Comparison of ENCODE assay signal across 1 cellular context in the genomic region with DNA sequence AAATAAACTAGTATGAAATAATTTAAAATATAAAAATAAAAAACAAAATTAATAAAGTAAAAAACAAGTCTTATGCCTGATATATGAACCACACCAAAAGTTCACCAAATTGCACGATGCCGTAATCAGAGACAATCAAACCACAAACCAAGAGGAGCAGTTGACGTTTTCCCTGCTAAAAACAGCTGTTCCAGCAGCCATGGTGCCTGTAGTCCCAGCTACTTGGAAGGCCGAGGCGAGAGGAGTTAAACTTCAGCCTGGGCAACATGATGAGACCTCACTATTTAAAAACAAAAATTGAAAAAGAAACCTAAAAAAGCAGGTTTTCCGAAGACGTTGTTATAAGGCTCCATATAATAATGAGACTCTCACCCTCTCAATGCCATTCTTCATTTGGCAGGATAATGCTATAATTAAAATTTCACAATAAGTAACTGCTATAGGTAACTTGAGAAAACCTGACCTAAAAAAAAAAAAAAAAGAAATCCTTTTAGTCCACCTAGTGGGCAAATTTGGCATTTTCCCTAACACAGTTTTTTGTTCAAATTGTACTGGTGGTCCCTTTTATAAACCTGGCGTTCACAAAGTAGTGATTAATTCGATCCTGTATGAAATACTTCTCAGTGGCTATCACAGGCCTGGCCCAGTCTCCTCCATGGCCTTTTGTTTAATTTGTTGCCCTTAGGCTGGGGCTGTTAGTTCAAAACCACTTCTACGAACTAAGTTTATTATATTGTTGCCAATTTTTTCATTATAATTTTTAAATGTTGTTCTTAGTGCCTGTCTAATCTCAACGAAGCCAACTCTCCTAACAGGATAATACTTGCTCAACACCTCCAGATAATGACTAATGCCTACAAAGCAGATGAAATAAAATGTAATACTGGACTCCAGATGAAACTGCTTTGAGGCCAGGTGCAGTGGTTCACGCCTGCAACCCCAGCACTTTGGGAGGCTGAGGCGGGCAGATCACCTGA.
TF ChIP-seq lines count a peak whose summit lies in the region.

No MANE protein-coding gene starts in this region.

TF ChIP-seq in H1, 55 proteins besides CTCF, POLR2A, EP300 and RAD21 (continued from another document):
- TF ChIP-seq, protein P1, sequence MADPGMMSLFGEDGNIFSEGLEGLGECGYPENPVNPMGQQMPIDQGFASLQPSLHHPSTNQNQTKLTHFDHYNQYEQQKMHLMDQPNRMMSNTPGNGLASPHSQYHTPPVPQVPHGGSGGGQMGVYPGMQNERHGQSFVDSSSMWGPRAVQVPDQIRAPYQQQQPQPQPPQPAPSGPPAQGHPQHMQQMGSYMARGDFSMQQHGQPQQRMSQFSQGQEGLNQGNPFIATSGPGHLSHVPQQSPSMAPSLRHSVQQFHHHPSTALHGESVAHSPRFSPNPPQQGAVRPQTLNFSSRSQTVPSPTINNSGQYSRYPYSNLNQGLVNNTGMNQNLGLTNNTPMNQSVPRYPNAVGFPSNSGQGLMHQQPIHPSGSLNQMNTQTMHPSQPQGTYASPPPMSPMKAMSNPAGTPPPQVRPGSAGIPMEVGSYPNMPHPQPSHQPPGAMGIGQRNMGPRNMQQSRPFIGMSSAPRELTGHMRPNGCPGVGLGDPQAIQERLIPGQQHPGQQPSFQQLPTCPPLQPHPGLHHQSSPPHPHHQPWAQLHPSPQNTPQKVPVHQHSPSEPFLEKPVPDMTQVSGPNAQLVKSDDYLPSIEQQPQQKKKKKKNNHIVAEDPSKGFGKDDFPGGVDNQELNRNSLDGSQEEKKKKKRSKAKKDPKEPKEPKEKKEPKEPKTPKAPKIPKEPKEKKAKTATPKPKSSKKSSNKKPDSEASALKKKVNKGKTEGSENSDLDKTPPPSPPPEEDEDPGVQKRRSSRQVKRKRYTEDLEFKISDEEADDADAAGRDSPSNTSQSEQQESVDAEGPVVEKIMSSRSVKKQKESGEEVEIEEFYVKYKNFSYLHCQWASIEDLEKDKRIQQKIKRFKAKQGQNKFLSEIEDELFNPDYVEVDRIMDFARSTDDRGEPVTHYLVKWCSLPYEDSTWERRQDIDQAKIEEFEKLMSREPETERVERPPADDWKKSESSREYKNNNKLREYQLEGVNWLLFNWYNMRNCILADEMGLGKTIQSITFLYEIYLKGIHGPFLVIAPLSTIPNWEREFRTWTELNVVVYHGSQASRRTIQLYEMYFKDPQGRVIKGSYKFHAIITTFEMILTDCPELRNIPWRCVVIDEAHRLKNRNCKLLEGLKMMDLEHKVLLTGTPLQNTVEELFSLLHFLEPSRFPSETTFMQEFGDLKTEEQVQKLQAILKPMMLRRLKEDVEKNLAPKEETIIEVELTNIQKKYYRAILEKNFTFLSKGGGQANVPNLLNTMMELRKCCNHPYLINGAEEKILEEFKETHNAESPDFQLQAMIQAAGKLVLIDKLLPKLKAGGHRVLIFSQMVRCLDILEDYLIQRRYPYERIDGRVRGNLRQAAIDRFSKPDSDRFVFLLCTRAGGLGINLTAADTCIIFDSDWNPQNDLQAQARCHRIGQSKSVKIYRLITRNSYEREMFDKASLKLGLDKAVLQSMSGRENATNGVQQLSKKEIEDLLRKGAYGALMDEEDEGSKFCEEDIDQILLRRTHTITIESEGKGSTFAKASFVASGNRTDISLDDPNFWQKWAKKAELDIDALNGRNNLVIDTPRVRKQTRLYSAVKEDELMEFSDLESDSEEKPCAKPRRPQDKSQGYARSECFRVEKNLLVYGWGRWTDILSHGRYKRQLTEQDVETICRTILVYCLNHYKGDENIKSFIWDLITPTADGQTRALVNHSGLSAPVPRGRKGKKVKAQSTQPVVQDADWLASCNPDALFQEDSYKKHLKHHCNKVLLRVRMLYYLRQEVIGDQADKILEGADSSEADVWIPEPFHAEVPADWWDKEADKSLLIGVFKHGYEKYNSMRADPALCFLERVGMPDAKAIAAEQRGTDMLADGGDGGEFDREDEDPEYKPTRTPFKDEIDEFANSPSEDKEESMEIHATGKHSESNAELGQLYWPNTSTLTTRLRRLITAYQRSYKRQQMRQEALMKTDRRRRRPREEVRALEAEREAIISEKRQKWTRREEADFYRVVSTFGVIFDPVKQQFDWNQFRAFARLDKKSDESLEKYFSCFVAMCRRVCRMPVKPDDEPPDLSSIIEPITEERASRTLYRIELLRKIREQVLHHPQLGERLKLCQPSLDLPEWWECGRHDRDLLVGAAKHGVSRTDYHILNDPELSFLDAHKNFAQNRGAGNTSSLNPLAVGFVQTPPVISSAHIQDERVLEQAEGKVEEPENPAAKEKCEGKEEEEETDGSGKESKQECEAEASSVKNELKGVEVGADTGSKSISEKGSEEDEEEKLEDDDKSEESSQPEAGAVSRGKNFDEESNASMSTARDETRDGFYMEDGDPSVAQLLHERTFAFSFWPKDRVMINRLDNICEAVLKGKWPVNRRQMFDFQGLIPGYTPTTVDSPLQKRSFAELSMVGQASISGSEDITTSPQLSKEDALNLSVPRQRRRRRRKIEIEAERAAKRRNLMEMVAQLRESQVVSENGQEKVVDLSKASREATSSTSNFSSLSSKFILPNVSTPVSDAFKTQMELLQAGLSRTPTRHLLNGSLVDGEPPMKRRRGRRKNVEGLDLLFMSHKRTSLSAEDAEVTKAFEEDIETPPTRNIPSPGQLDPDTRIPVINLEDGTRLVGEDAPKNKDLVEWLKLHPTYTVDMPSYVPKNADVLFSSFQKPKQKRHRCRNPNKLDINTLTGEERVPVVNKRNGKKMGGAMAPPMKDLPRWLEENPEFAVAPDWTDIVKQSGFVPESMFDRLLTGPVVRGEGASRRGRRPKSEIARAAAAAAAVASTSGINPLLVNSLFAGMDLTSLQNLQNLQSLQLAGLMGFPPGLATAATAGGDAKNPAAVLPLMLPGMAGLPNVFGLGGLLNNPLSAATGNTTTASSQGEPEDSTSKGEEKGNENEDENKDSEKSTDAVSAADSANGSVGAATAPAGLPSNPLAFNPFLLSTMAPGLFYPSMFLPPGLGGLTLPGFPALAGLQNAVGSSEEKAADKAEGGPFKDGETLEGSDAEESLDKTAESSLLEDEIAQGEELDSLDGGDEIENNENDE (IDR thresholded peaks at IDR 0.05; ENCODE audit: insufficient replicate concordance, low read length), result no peak
- TF ChIP-seq, protein P2, sequence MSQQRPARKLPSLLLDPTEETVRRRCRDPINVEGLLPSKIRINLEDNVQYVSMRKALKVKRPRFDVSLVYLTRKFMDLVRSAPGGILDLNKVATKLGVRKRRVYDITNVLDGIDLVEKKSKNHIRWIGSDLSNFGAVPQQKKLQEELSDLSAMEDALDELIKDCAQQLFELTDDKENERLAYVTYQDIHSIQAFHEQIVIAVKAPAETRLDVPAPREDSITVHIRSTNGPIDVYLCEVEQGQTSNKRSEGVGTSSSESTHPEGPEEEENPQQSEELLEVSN (IDR thresholded peaks at IDR 0.05), result no peak
- TF ChIP-seq CTBP2 (IDR thresholded peaks at IDR 0.05; ENCODE audit: borderline replicate concordance, insufficient read depth, insufficient read length, low read length) (no peak), ASH2L (IDR thresholded peaks at IDR 0.05; ENCODE audit: low read length) (no peak), SRF (IDR thresholded peaks at IDR 0.05; ENCODE audit: low read depth, low read length) (no peak), POLR2AphosphoS5 (IDR thresholded peaks at IDR 0.05; ENCODE audit: low read depth, low read length) (no peak), SP4 (IDR thresholded peaks at IDR 0.05; ENCODE audit: low read length) (no peak), EZH2 (IDR thresholded peaks at IDR 0.05; ENCODE audit: low read depth, low read length, severe bottlenecking) (no peak), SIX5 (IDR thresholded peaks at IDR 0.05; ENCODE audit: low read depth, low read length) (no peak), HDAC2 (IDR thresholded peaks at IDR 0.05; ENCODE audit: borderline replicate concordance in 1 of 2, low read depth in 2 of 2, low read length in 2 of 2) (no peak), TAF1 (IDR thresholded peaks at IDR 0.05; ENCODE audit: low read depth, low read length) (no peak)
TF ChIP-seq in H1: peak in this region for 0.
